Comparison of ENCODE assay signal across 9 cellular contexts in genomic region chr2:197075754-197076337, GRCh38.
DNase-seq lines count a peak whose midpoint lies in the region; ATAC-seq and TF ChIP-seq lines count a peak whose summit lies in the region.
"Had no signal": no experiment of that assay in that cellular context is flagged by ENCODE, and none has a peak within 500 bp of the region (broad histone marks: within the 10 kb centered on the region; RNA-seq: fewer than 3 reads in every experiment).

No MANE protein-coding gene starts in this region.

- peaks cover 78% of the 10 kb centered on the region for H3K36me3 Mint-ChIP-seq in T-helper 2 cell treated with Interferon-gamma antibody and Interleukin-4, amounts not matched to agents 5 μg/mL and 100 μg/mL, for 36 hours (ENCODE audit: low read depth)
- peaks cover 70% of the 10 kb centered on the region for H3K36me3 Mint-ChIP-seq in activated T-cell treated with anti-CD3 and anti-CD28 coated beads, Interleukin-2, amount 50 U/mL, for 4 hours (ENCODE audit: insufficient read depth)

- no peak overlapping the region for H3K4me3 Mint-ChIP-seq in T-helper 2 cell treated with Interferon-gamma antibody and Interleukin-4, amounts not matched to agents 5 μg/mL and 100 μg/mL, for 36 hours
- H3K4me3 Mint-ChIP-seq in activated T-cell treated with anti-CD3 and anti-CD28 coated beads, Interleukin-2, amount 50 U/mL, for 4 hours, result no peak overlapping the region

- H3K9me3 Mint-ChIP-seq in T-helper 2 cell treated with Interferon-gamma antibody and Interleukin-4, amounts not matched to agents 5 μg/mL and 100 μg/mL, for 36 hours, result peaks cover 7% of the 10 kb centered on the region
- peaks cover 6% of the 10 kb centered on the region for H3K9me3 Mint-ChIP-seq in activated T-cell treated with anti-CD3 and anti-CD28 coated beads, Interleukin-2, amount 50 U/mL, for 4 hours

- TF ChIP-seq CTCF in AG09319 (IDR thresholded peaks at IDR 0.05; ENCODE audit: low read depth, low read length) (peak; percentile 23; the same call in 1 of the 2 replicates), GM12873 (IDR thresholded peaks at IDR 0.05; ENCODE audit: insufficient read depth, low read depth, low read length, missing control alignments) (peak; percentile 50)

- DNase-seq in AG09319 (ENCODE audit: extremely low read depth, low read depth) (no peak), iPS DF 4.7 (ENCODE audit: extremely low read depth, low spot score) (peak; percentile 7), NCI-H510A (lab: John Stamatoyannopoulos, UW) (no peak)
- DNase-seq in T-helper 2 cell treated with Interferon-gamma antibody and Interleukin-4, amounts not matched to agents 5 μg/mL and 100 μg/mL, for 36 hours (ENCODE audit: low spot score), result no peak
- no peak for DNase-seq in central memory CD4-positive, alpha-beta T cell
- DNase-seq in activated T-cell treated with anti-CD3 and anti-CD28 coated beads, Interleukin-2, amount 50 U/mL, for 4 hours, result no peak

- H3K27ac Mint-ChIP-seq in T-helper 2 cell treated with Interferon-gamma antibody and Interleukin-4, amounts not matched to agents 5 μg/mL and 100 μg/mL, for 36 hours, result peak overlapping the region; percentile 38

- H3K4me1 Mint-ChIP-seq in T-helper 2 cell treated with Interferon-gamma antibody and Interleukin-4, amounts not matched to agents 5 μg/mL and 100 μg/mL, for 36 hours (ENCODE audit: low read depth), result peaks cover 13% of the 10 kb centered on the region
- peaks cover 41% of the 10 kb centered on the region for H3K4me1 Mint-ChIP-seq in activated T-cell treated with anti-CD3 and anti-CD28 coated beads, Interleukin-2, amount 50 U/mL, for 4 hours (ENCODE audit: low read depth)

- ATAC-seq in activated CD4-positive, CD25-positive, alpha-beta regulatory T cell treated with anti-CD3 and anti-CD28 coated beads, Interleukin-2, amount 50 U/mL, for 24 hours, result no peak
- ATAC-seq in activated T-cell treated with anti-CD3 and anti-CD28 coated beads, Interleukin-2, amount 50 U/mL, for 4 hours, result no peak
- ATAC-seq: mucosa of descending colon had no signal

- H3K27me3 Mint-ChIP-seq in T-helper 2 cell treated with Interferon-gamma antibody and Interleukin-4, amounts not matched to agents 5 μg/mL and 100 μg/mL, for 36 hours (ENCODE audit: low read depth), result no peaks in the 10 kb centered on the region
- H3K27me3 Mint-ChIP-seq in activated T-cell treated with anti-CD3 and anti-CD28 coated beads, Interleukin-2, amount 50 U/mL, for 4 hours (ENCODE audit: low read depth), result no peaks in the 10 kb centered on the region
